24 cellular contexts compared by ENCODE assay signal in the genomic region with DNA sequence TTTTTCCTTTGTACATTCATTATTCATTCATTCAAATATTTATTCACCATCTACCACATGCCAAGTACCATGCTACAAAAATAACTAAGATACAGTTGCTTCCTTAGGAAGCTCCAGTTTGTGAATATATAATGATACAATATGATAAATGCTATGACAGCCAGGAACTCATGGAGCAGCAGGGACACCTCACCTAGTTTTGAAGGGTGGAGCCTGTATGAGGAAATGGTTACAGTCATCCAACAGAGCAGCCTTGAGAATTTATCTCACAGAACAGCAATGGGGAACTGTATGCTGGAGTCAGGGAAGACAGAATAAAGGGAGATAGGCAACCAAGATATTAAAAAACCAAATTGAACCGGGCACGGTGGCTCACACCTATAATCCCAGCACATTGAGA.
DNase-seq lines count a peak whose midpoint lies in the region; ATAC-seq, FAIRE-seq and TF ChIP-seq lines count a peak whose summit lies in the region.
"Had no signal": no experiment of that assay in that cellular context is flagged by ENCODE, and none has a peak within 500 bp of the region (broad histone marks: within the 10 kb centered on the region; RNA-seq: fewer than 3 reads in every experiment).

No MANE protein-coding gene starts in this region.

- H3K9me3 ChIP-seq in MG63 (no peaks in the 10 kb centered on the region), adrenal gland (replicated peaks in 1 of 3) (no peaks in the 10 kb centered on the region), esophagus squamous epithelium (no peaks in the 10 kb centered on the region)
- H3K9me3 ChIP-seq: uterus had no signal

- 34 to 51% (median 50%) methylated on average over 2 of the region's 2 CpGs for WGBS in adrenal gland, 4 donors
- 93 to 100% methylated on average over 2 of the region's 2 CpGs for WGBS in esophagus squamous epithelium, 2 donors

- H3K4me3 ChIP-seq in MG63 (no peak overlapping the region), adrenal gland (no peak overlapping the region), esophagus squamous epithelium (no peak overlapping the region)
- H3K4me3 ChIP-seq: GM23338, lung, uterus had no signal

- peaks cover 13% of the 10 kb centered on the region for H3K9me3 Mint-ChIP-seq in glutamatergic neuron (ENCODE audit: unreplicated experiment)
- no peaks in the 10 kb centered on the region for H3K9me3 Mint-ChIP-seq in stimulated activated naive B cell treated with anti-CD40 and anti-IgM and Interleukin-4, amounts not matched to agents 10 μg/mL and 1 μg/mL and 100 μg/mL, for 72 hours
- H3K9me3 Mint-ChIP-seq: GM23338, immature natural killer cell, natural killer cell had no signal

- no peak for FAIRE-seq in GM12892 (lab: Jason Lieb, UNC)
- FAIRE-seq: astrocyte, colon, endothelial cell of umbilical vein had no signal

- H3K27ac Mint-ChIP-seq in glutamatergic neuron (ENCODE audit: unreplicated experiment): peak overlapping the region; percentile 66
- no peak overlapping the region for H3K27ac Mint-ChIP-seq in stimulated activated naive B cell treated with anti-CD40 and anti-IgM and Interleukin-4, amounts not matched to agents 10 μg/mL and 1 μg/mL and 100 μg/mL, for 72 hours
- H3K27ac Mint-ChIP-seq: activated CD8-positive, alpha-beta memory T cell treated with anti-CD3 and anti-CD28 coated beads, Interleukin-2, amount 10 ng/mL, durations not matched to agents 7 days and 5 days; CD8-positive, alpha-beta memory T cell; GM23338; immature natural killer cell; natural killer cell had no signal

- H3K36me3 ChIP-seq in MG63 (no peaks in the 10 kb centered on the region), adrenal gland (replicated peaks in 1 of 2) (no peaks in the 10 kb centered on the region), esophagus squamous epithelium (no peaks in the 10 kb centered on the region)
- H3K36me3 ChIP-seq: uterus had no signal

- TF ChIP-seq CTCF in adrenal gland (IDR thresholded peaks at IDR 0.05) (no peak), glutamatergic neuron (IDR thresholded peaks at IDR 0.05; ENCODE audit: partially characterized antibody, unreplicated experiment) (no peak), esophagus squamous epithelium (IDR thresholded peaks at IDR 0.05) (no peak)

- peaks cover 5 to 47% of the 10 kb centered on the region in 2 donors for H3K4me1 ChIP-seq in adrenal gland (replicated peaks in 1 of 2)
- H3K4me1 ChIP-seq in esophagus squamous epithelium: peaks cover 0 to 48% (median 0%) of the 10 kb centered on the region in 3 donors

- intact Hi-C loops in adrenal gland (cut with DNase I): loop anchor here in 1 of 2 donors (5.0 kb wide), 1 partner anchor 96 kb away; no protein-coding TSS in a partner anchor
- intact Hi-C loops in esophagus squamous epithelium (cut with DNase I): no loop called here

- ATAC-seq in stimulated activated naive B cell treated with anti-CD40 and anti-IgM and Interleukin-4, amounts not matched to agents 10 μg/mL and 1 μg/mL and 100 μg/mL, for 72 hours (replicated peaks): no peak
- ATAC-seq: activated CD8-positive, alpha-beta memory T cell treated with anti-CD3 and anti-CD28 coated beads, Interleukin-2, amount 10 ng/mL, durations not matched to agents 7 days and 5 days; GM23338; natural killer cell had no signal

- H3K4me3 Mint-ChIP-seq in glutamatergic neuron (ENCODE audit: unreplicated experiment): peak overlapping the region; percentile 52
- no peak overlapping the region for H3K4me3 Mint-ChIP-seq in stimulated activated naive B cell treated with anti-CD40 and anti-IgM and Interleukin-4, amounts not matched to agents 10 μg/mL and 1 μg/mL and 100 μg/mL, for 72 hours
- H3K4me3 Mint-ChIP-seq: activated CD8-positive, alpha-beta memory T cell treated with anti-CD3 and anti-CD28 coated beads, Interleukin-2, amount 10 ng/mL, durations not matched to agents 7 days and 5 days; CD8-positive, alpha-beta memory T cell; immature natural killer cell; natural killer cell had no signal

- DNase-seq in AG08396 (ENCODE audit: low spot score) (peak; percentile 35), MG63 (peak; percentile 24), adrenal gland (peak in 6 of 7 donors; percentile 26 to 61 (median 43)), glutamatergic neuron (no peak), KG1 (lab: John Stamatoyannopoulos, UW) (no peak), GM12892 (ENCODE audit: insufficient read length) (no peak), esophagus squamous epithelium (lab: John Stamatoyannopoulos, UW) (no peak)
- DNase-seq in stimulated activated naive B cell treated with anti-CD40 and anti-IgM and Interleukin-4, amounts not matched to agents 10 μg/mL and 1 μg/mL and 100 μg/mL, for 72 hours: no peak
- DNase-seq: activated CD4-positive, alpha-beta T cell treated with anti-CD3 and anti-CD28 coated beads for 1 hour; activated CD8-positive, alpha-beta memory T cell treated with anti-CD3 and anti-CD28 coated beads, Interleukin-2, amount 10 ng/mL, durations not matched to agents 7 days and 5 days; CD8-positive, alpha-beta memory T cell; EL; immature natural killer cell; natural killer cell; NCI-H2107; NCI-H774; RPMI8226; stimulated activated naive CD4-positive, alpha-beta T cell treated with Interleukin-2 at 50 U/mL for 16 hours; uterus had no signal

- H3K27me3 Mint-ChIP-seq in glutamatergic neuron (ENCODE audit: unreplicated experiment): peaks cover 5% of the 10 kb centered on the region
- H3K27me3 Mint-ChIP-seq in stimulated activated naive B cell treated with anti-CD40 and anti-IgM and Interleukin-4, amounts not matched to agents 10 μg/mL and 1 μg/mL and 100 μg/mL, for 72 hours: peaks cover 18 to 26% of the 10 kb centered on the region in 2 donors

- TF ChIP-seq POLR2A in adrenal gland (IDR thresholded peaks at IDR 0.05) (no peak), GM12892 (IDR thresholded peaks at IDR 0.05; ENCODE audit: low read depth, low read length) (no peak), esophagus squamous epithelium (IDR thresholded peaks at IDR 0.05) (no peak)

- H3K27ac ChIP-seq in adrenal gland (peak overlapping the region in 3 of 5 donors; percentile 36 to 94 (median 51)), esophagus squamous epithelium (peak overlapping the region in 1 of 4 donors; percentile 17)

- H3K27me3 ChIP-seq in MG63: no peaks in the 10 kb centered on the region
- no peaks in the 10 kb centered on the region for H3K27me3 ChIP-seq in adrenal gland
- H3K27me3 ChIP-seq in esophagus squamous epithelium: no peaks in the 10 kb centered on the region
- H3K27me3 ChIP-seq: uterus had no signal

- peaks cover 40% of the 10 kb centered on the region for H3K4me1 Mint-ChIP-seq in glutamatergic neuron (ENCODE audit: low read depth, unreplicated experiment)
- H3K4me1 Mint-ChIP-seq in stimulated activated naive B cell treated with anti-CD40 and anti-IgM and Interleukin-4, amounts not matched to agents 10 μg/mL and 1 μg/mL and 100 μg/mL, for 72 hours: peaks cover 8 to 11% of the 10 kb centered on the region in 2 donors

- H3K36me3 Mint-ChIP-seq in glutamatergic neuron (ENCODE audit: unreplicated experiment): peaks cover 3% of the 10 kb centered on the region
- H3K36me3 Mint-ChIP-seq in stimulated activated naive B cell treated with anti-CD40 and anti-IgM and Interleukin-4, amounts not matched to agents 10 μg/mL and 1 μg/mL and 100 μg/mL, for 72 hours: peaks cover 0 to 10% of the 10 kb centered on the region in 2 donors
- H3K36me3 Mint-ChIP-seq: activated CD8-positive, alpha-beta memory T cell treated with anti-CD3 and anti-CD28 coated beads, Interleukin-2, amount 10 ng/mL, durations not matched to agents 7 days and 5 days; immature natural killer cell; natural killer cell had no signal

Comparison
In these comparisons a context has a peak if more than half of its experiments do, and no peak if none do; other contexts are left out.
1. DNase-seq: peak in AG08396 (single experiment), MG63 (single experiment) and adrenal gland (6 of 7); none in glutamatergic neuron (single experiment), stimulated activated naive B cell treated with anti-CD40 and anti-IgM and Interleukin-4, amounts not matched to agents 10 μg/mL and 1 μg/mL and 100 μg/mL, for 72 hours (single experiment), KG1 (single experiment), GM12892 (single experiment) and esophagus squamous epithelium (single experiment).